38 cellular contexts compared by ENCODE assay signal in genomic region chr18:50769463-50769862, GRCh38. TPM values are rescaled to one million over a fixed set of nuclear protein-coding genes. Genes with fewer than 3 reads are reported as not detected.
"Had no signal": no experiment of that assay in that cellular context is flagged by ENCODE, and none has a peak within 500 bp of the region (broad histone marks: within the 10 kb centered on the region; RNA-seq: fewer than 3 reads in every experiment).

No MANE protein-coding gene starts in this region.

- H3K36me3 ChIP-seq: MG63 had no signal

- DNase-seq: Karpas-422, Kasumi-1, MG63, MM.1S, MV-4-11, NCI-H1048, NCI-H1092, NCI-H1092 treated with DMSO at 0.1 percent for 48 hours, NCI-H1105, NCI-H1105 treated with DMSO at 0.1 percent for 48 hours, NCI-H1417, NCI-H1417 treated with DMSO at 0.1 percent for 48 hours, NCI-H1436, NCI-H1436 treated with DMSO at 0.1 percent for 48 hours, NCI-H146, NCI-H1694, NCI-H1694 treated with DMSO at 0.1 percent for 48 hours, NCI-H187, NCI-H187 treated with DMSO at 0.1 percent for 48 hours, NCI-H1930, NCI-H2029, NCI-H2029 treated with DMSO at 0.1 percent for 48 hours, NCI-H2081, NCI-H2081 treated with DMSO at 0.1 percent for 48 hours, NCI-H2107, NCI-H2171, NCI-H2171 treated with DMSO at 0.1 percent for 48 hours, NCI-H2227 treated with DMSO at 0.1 percent for 48 hours, NCI-H226, NCI-H345, NCI-H446, NCI-H446 treated with DMSO at 0.1 percent for 48 hours, NCI-H510A, NCI-H510A treated with DMSO at 0.1 percent for 48 hours, NCI-H524 had no signal

- H3K4me3 ChIP-seq: MG63 had no signal

RNA-seq across cellular contexts. Expression of gene MRO, which starts 50.4 kb away (rescaled TPM):
- total RNA-seq: LHCN-M2, M059J, MCF 10A had no signal
